8 cellular contexts compared by ENCODE assay signal in the genomic region with DNA sequence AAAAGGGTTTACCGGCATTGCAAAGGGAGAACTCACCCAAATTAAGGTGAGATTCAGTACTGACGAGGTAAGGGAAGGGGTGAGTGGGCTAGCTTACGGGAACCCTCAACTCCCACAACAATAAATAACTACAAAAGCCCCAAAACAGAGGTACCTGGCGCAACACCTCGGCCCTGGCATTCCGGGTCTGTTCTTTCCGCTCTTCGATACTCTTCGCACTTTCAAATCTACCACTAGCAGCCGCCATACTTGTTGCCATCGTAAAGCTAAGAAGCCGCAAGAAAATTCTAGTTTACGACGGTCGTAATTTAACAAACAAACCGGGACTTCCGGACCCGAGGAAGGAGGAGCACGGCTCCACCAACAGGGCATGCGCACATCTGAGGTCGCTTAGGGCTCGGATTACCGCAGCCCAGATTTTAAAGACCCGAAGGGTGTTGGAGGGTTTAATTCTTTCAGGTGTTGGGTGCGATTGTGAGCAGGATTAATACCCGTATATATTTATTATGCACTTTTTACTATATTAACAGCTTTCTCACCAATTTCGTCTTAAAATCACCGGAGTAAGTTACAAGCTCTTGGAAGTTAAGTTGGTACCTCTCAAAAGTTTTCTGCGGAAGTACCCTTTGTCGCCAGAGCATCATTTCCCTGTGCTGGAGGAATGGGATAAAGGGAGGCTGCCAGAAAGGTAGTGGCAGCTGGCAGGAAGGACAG. TPM values are rescaled to one million over a fixed set of nuclear protein-coding genes. Genes with fewer than 3 reads are reported as not detected.
DNase-seq lines count a peak whose midpoint lies in the region; TF ChIP-seq lines count a peak whose summit lies in the region.

Gene CWF19L2 (minus strand): TSS at position 268 of the 714 bp plus-strand sequence. CDS start 9 bp downstream, at position 259.

- H2AFZ ChIP-seq in MM.1S (ENCODE audit: low read length): peak within 1 kb of the TSS; percentile 71

- peak within 1 kb of the TSS; percentile 65 for H3K4me3 ChIP-seq in HAP-1
- peak within 1 kb of the TSS; percentile 80 for H3K4me3 ChIP-seq in MM.1S (ENCODE audit: low read length)
- peak within 1 kb of the TSS; percentile 55 to 75 for H3K4me3 ChIP-seq in foreskin fibroblast (ENCODE audit: low read depth in 1 of 2, low read length in 2 of 2)
- H3K4me3 ChIP-seq in stomach smooth muscle (ENCODE audit: low read length in 2 of 2): peak within 1 kb of the TSS; percentile 93 to 97

- peaks cover 6% of the 10 kb centered on the region for H3K36me3 ChIP-seq in ES-I3 (ENCODE audit: insufficient read depth, low read length)
- H3K36me3 ChIP-seq in HAP-1 (replicated peaks): peaks cover 17% of the 10 kb centered on the region
- no peaks in the 10 kb centered on the region; the same call in 1 of the 2 replicates for H3K36me3 ChIP-seq in MM.1S (replicated peaks; ENCODE audit: insufficient read depth, low read length)
- H3K36me3 ChIP-seq in stomach smooth muscle (ENCODE audit: control insufficient read depth in 2 of 2, insufficient read depth in 2 of 2, low read length in 2 of 2): peaks cover 11 to 12% of the 10 kb centered on the region in 2 donors

- peaks cover 22% of the 10 kb centered on the region for H3K79me2 ChIP-seq in MM.1S (ENCODE audit: low read length)

- no peaks in the 10 kb centered on the region for H3K4me1 ChIP-seq in ES-I3 (ENCODE audit: insufficient read depth, low read length)
- peaks cover 8% of the 10 kb centered on the region for H3K4me1 ChIP-seq in HAP-1
- H3K4me1 ChIP-seq in MM.1S (ENCODE audit: low read length): 0 out of 2 replicates have a peak, but pooled peaks cover 7% of the 10 kb centered on the region
- no peaks in the 10 kb centered on the region for H3K4me1 ChIP-seq in stomach smooth muscle (ENCODE audit: control insufficient read depth, insufficient read depth, low read length)

- peak within 1 kb of the TSS; percentile 56 for H3K4me2 ChIP-seq in MM.1S (ENCODE audit: low read depth, low read length)

- H3K27me3 Mint-ChIP-seq in neural crest cell (ENCODE audit: low read depth): peaks cover 31% of the 10 kb centered on the region

- no peaks in the 10 kb centered on the region for H3K9me2 ChIP-seq in MM.1S (replicated peaks; ENCODE audit: insufficient read depth, low read length)

- H3K27me3 ChIP-seq in HAP-1 (ENCODE audit: low read depth) (no peaks in the 10 kb centered on the region), MM.1S (replicated peaks; ENCODE audit: insufficient read depth, low read length) (no peaks in the 10 kb centered on the region), stomach smooth muscle (ENCODE audit: control insufficient read depth in 1 of 2, insufficient read depth in 2 of 2, low read length in 2 of 2) (no peaks in the 10 kb centered on the region)

- in situ Hi-C loops in HAP-1 (cut with MboI; ENCODE audit: low sequenced_read_pairs): no loop called here

- no peaks in the 10 kb centered on the region for H4K20me1 ChIP-seq in MM.1S (ENCODE audit: insufficient read depth, low read length)

- peak within 1 kb of the TSS; percentile 92 for H3K4me3 Mint-ChIP-seq in neural crest cell

- peak within 1 kb of the TSS; percentile 40; the same call in 1 of the 2 replicates for H3K27ac ChIP-seq in MM.1S (ENCODE audit: low read length)
- peak within 1 kb of the TSS; percentile 69 for H3K27ac ChIP-seq in stomach smooth muscle (ENCODE audit: low read length)

- DNase-seq in HAP-1 (ENCODE audit: low spot score in 2 of 2) (peak; percentile 90 to 94), MM.1S (peak; percentile 98), SIG-M5 (lab: John Stamatoyannopoulos, UW) (peak; percentile 71), activated gamma-delta T cell (lab: John Stamatoyannopoulos, UW) (peak; percentile 22), foreskin fibroblast (peak; percentile 88 to 96), neural crest cell (ENCODE audit: low read depth, low spot score) (peak; percentile 71)

- H3K9ac ChIP-seq in ES-I3 (ENCODE audit: low read depth, low read length) (peak within 1 kb of the TSS; percentile 98), MM.1S (ENCODE audit: low read length) (peak within 1 kb of the TSS; percentile 80), stomach smooth muscle (ENCODE audit: low read length in 2 of 2) (peak within 1 kb of the TSS; percentile 84 to 95)

- TF ChIP-seq CTCF in MM.1S (IDR thresholded peaks at IDR 0.05; ENCODE audit: low read length): no peak
- no peak for TF ChIP-seq CTCF in foreskin fibroblast (IDR thresholded peaks at IDR 0.05; ENCODE audit: low read depth, low read length)
- no peak for TF ChIP-seq CTCF in neural crest cell (conservative IDR thresholded peaks at IDR 0.05)

- no peaks in the 10 kb centered on the region for H3F3A ChIP-seq in MM.1S (ENCODE audit: insufficient read depth, low read length)

- H3K36me3 Mint-ChIP-seq in neural crest cell (ENCODE audit: low read depth): no peaks in the 10 kb centered on the region

- peak within 1 kb of the TSS; percentile 88 for H3K27ac Mint-ChIP-seq in neural crest cell (ENCODE audit: unreplicated experiment)

- H3K4me1 Mint-ChIP-seq in neural crest cell: peaks cover 25% of the 10 kb centered on the region

- no peaks in the 10 kb centered on the region for H3K9me3 Mint-ChIP-seq in neural crest cell

- no peaks in the 10 kb centered on the region for H3K9me3 ChIP-seq in ES-I3 (ENCODE audit: control insufficient read depth, insufficient read depth, low read length)
- H3K9me3 ChIP-seq in HAP-1: no peaks in the 10 kb centered on the region
- no peaks in the 10 kb centered on the region for H3K9me3 ChIP-seq in MM.1S (replicated peaks; ENCODE audit: insufficient read depth, low read length)
- no peaks in the 10 kb centered on the region for H3K9me3 ChIP-seq in stomach smooth muscle (ENCODE audit: control insufficient read depth in 2 of 2, low read length in 2 of 2)

RNA-seq across cellular contexts. Expression of gene CWF19L2, which starts in this region (rescaled TPM):
- 14.8 TPM in 2 replicates for total RNA-seq in neural crest cell

Comparison
In these comparisons a context has a peak if more than half of its experiments do, and no peak if none do; other contexts are left out.
1. Peak in every context shown above with its lines: DNase-seq, H3K4me3 ChIP-seq and H3K27ac ChIP-seq.
2. DNase-seq: peak in every context shown above with its lines; median percentile 98 in MM.1S; 92 in HAP-1; 92 in foreskin fibroblast; 71 in SIG-M5; 71 in neural crest cell; 22 in activated gamma-delta T cell.